8 cellular contexts compared by ENCODE assay signal in genomic region chr4:1748465-1748995, GRCh38. TPM values are rescaled to one million over a fixed set of nuclear protein-coding genes. Genes with fewer than 3 reads are reported as not detected.
DNase-seq lines count a peak whose midpoint lies in the region; ATAC-seq and TF ChIP-seq lines count a peak whose summit lies in the region.

No MANE protein-coding gene starts in this region.

- CTCF ChIA-PET in RWPE1 (lab: Yijun Ruan, JAX), result interaction anchor here (0.5 to 4.4 kb wide), 16 partner anchors 11 to 192 kb away, joined by 3 to 56 read pairs (median 4); no protein-coding TSS in a partner anchor

- no peak for ATAC-seq in HG02588 (IDR thresholded peaks at IDR 0.05; ENCODE audit: unreplicated experiment)

- peaks cover 10% of the 10 kb centered on the region for H3K36me3 Mint-ChIP-seq in activated T-helper 1 cell treated with anti-CD3 and anti-CD28 coated beads, Interleukin-12 subunit alpha, Interleukin-12 subunit beta, Interleukin-2, Interleukin-4 antibody, amounts not matched to agents 30 ng/mL and 10 ng/mL and 1 ng/mL, durations not matched to agents 14 hours and 24 hours and 36 hours (ENCODE audit: low read depth)
- H3K36me3 Mint-ChIP-seq in osteocyte (ENCODE audit: unreplicated experiment), result peaks cover 6% of the 10 kb centered on the region

- no peak overlapping the region for H3K4me3 Mint-ChIP-seq in activated T-helper 1 cell treated with anti-CD3 and anti-CD28 coated beads, Interleukin-12 subunit alpha, Interleukin-12 subunit beta, Interleukin-2, Interleukin-4 antibody, amounts not matched to agents 30 ng/mL and 10 ng/mL and 1 ng/mL, durations not matched to agents 14 hours and 24 hours and 36 hours
- no peak overlapping the region for H3K4me3 Mint-ChIP-seq in osteocyte (ENCODE audit: unreplicated experiment)

- POLR2A ChIA-PET in RWPE1 (lab: Yijun Ruan, JAX; ENCODE audit: low non-redundant PET), result no interaction called here

- DNase-seq in DMS79 treated with DMSO at 0.1 percent for 48 hours (lab: John Stamatoyannopoulos, UW) (peak; percentile 23), RWPE1 (ENCODE audit: low spot score) (peak; percentile 66), fibroblast of villous mesenchyme (ENCODE audit: low read depth) (peak; percentile 65), osteocyte (ENCODE audit: extremely low spot score, unreplicated experiment) (peak; percentile 94), transverse colon (peak; percentile 81)
- DNase-seq in Jurkat, Clone E6-1 (ENCODE audit: low read depth, low spot score), result peak; percentile 63
- DNase-seq in activated T-helper 1 cell treated with anti-CD3 and anti-CD28 coated beads, Interleukin-12 subunit alpha, Interleukin-12 subunit beta, Interleukin-2, Interleukin-4 antibody, amounts not matched to agents 30 ng/mL and 10 ng/mL and 1 ng/mL, durations not matched to agents 14 hours and 24 hours and 36 hours (ENCODE audit: low spot score), result peak; percentile 71

- peak overlapping the region; percentile 15; the same call in 1 of the 2 replicates for H3K4me3 ChIP-seq in Jurkat, Clone E6-1 (ENCODE audit: low read length)
- H3K4me3 ChIP-seq in fibroblast of villous mesenchyme (ENCODE audit: low read depth, low read length) (no peak overlapping the region), transverse colon (no peak overlapping the region)

- peak; percentile 79 for TF ChIP-seq CTCF in RWPE1 (conservative IDR thresholded peaks at IDR 0.05; ENCODE audit: low read depth)
- peak; percentile 72 for TF ChIP-seq CTCF in fibroblast of villous mesenchyme (IDR thresholded peaks at IDR 0.05; ENCODE audit: insufficient read depth, low read depth, low read length)
- TF ChIP-seq CTCF in osteocyte (IDR thresholded peaks at IDR 0.05), result peak; percentile 92
- TF ChIP-seq CTCF in transverse colon (IDR thresholded peaks at IDR 0.05), result peak; percentile 70 to 84 (median 79)

- peaks cover 5% of the 10 kb centered on the region for H3K27me3 ChIP-seq in transverse colon

- no peak overlapping the region for H3K27ac Mint-ChIP-seq in activated T-helper 1 cell treated with anti-CD3 and anti-CD28 coated beads, Interleukin-12 subunit alpha, Interleukin-12 subunit beta, Interleukin-2, Interleukin-4 antibody, amounts not matched to agents 30 ng/mL and 10 ng/mL and 1 ng/mL, durations not matched to agents 14 hours and 24 hours and 36 hours
- H3K27ac Mint-ChIP-seq in osteocyte (ENCODE audit: unreplicated experiment), result no peak overlapping the region

- TF ChIP-seq EP300 in transverse colon (IDR thresholded peaks at IDR 0.05; ENCODE audit: low read depth), result no peak

- no peaks in the 10 kb centered on the region for H3K9me3 Mint-ChIP-seq in activated T-helper 1 cell treated with anti-CD3 and anti-CD28 coated beads, Interleukin-12 subunit alpha, Interleukin-12 subunit beta, Interleukin-2, Interleukin-4 antibody, amounts not matched to agents 30 ng/mL and 10 ng/mL and 1 ng/mL, durations not matched to agents 14 hours and 24 hours and 36 hours
- no peaks in the 10 kb centered on the region for H3K9me3 Mint-ChIP-seq in osteocyte (ENCODE audit: unreplicated experiment)

- peaks cover 0 to 22% (median 12%) of the 10 kb centered on the region in 4 donors for H3K4me1 ChIP-seq in transverse colon

- H3K4me1 Mint-ChIP-seq in activated T-helper 1 cell treated with anti-CD3 and anti-CD28 coated beads, Interleukin-12 subunit alpha, Interleukin-12 subunit beta, Interleukin-2, Interleukin-4 antibody, amounts not matched to agents 30 ng/mL and 10 ng/mL and 1 ng/mL, durations not matched to agents 14 hours and 24 hours and 36 hours (ENCODE audit: low read depth), result no peaks in the 10 kb centered on the region
- no peaks in the 10 kb centered on the region for H3K4me1 Mint-ChIP-seq in osteocyte (ENCODE audit: unreplicated experiment)

- 5% methylated on average over 27 of the region's 29 CpGs; no CpG with 5 or more reads in 1 of the 2 donors for WGBS in transverse colon (ENCODE audit: low coverage in 1 of 2), 2 donors

- intact Hi-C loops in activated T-helper 1 cell treated with anti-CD3 and anti-CD28 coated beads, Interleukin-12 subunit alpha, Interleukin-12 subunit beta, Interleukin-2, Interleukin-4 antibody, amounts not matched to agents 30 ng/mL and 10 ng/mL and 1 ng/mL, durations not matched to agents 14 hours and 24 hours and 36 hours (cut with micrococcal nuclease), result loop anchor here (1.0 to 2.0 kb wide), 3 partner anchors 62 to 162 kb away; no protein-coding TSS in a partner anchor
- intact Hi-C loops in transverse colon (cut with DNase I; ENCODE audit: low total_unique reads), result loop anchor here (5.0 kb wide), 2 partner anchors 64 to 149 kb away; no protein-coding TSS in a partner anchor

- H3K27me3 Mint-ChIP-seq in activated T-helper 1 cell treated with anti-CD3 and anti-CD28 coated beads, Interleukin-12 subunit alpha, Interleukin-12 subunit beta, Interleukin-2, Interleukin-4 antibody, amounts not matched to agents 30 ng/mL and 10 ng/mL and 1 ng/mL, durations not matched to agents 14 hours and 24 hours and 36 hours (ENCODE audit: insufficient read depth), result no peaks in the 10 kb centered on the region
- H3K27me3 Mint-ChIP-seq in osteocyte (ENCODE audit: unreplicated experiment), result no peaks in the 10 kb centered on the region

- no peaks in the 10 kb centered on the region for H3K9me3 ChIP-seq in transverse colon

- no peaks in the 10 kb centered on the region for H3K36me3 ChIP-seq in transverse colon

- no peak for TF ChIP-seq POLR2A in transverse colon (IDR thresholded peaks at IDR 0.05)

- H3K27ac ChIP-seq in RWPE1 (peak overlapping the region; percentile 48), transverse colon (no peak overlapping the region)

- in situ Hi-C loops in transverse colon (cut with MboI; ENCODE audit: low pct_ligation_motif_present in 1 of 4, low pct_unique_long_range_greater_than_20kb in 1 of 4, low sequenced_read_pairs in 3 of 4), result loop anchor here in 1 of 4 donors (10.0 kb wide), 2 partner anchors 66 to 156 kb away; no protein-coding TSS in a partner anchor

RNA-seq across cellular contexts. Expression of gene TACC3, which starts 27.2 kb away (rescaled TPM):
- polyA plus RNA-seq in Jurkat, Clone E6-1 (2012; ENCODE audit: insufficient read depth, insufficient read length), result 164 TPM
- 134 and 139 TPM in 2 replicates for total RNA-seq in activated T-helper 1 cell treated with anti-CD3 and anti-CD28 coated beads, Interleukin-12 subunit alpha, Interleukin-12 subunit beta, Interleukin-2, Interleukin-4 antibody, amounts not matched to agents 30 ng/mL and 10 ng/mL and 1 ng/mL, durations not matched to agents 14 hours and 24 hours and 36 hours
- total RNA-seq in fibroblast of villous mesenchyme (9.0 and 16.0 TPM in 2 replicates), osteocyte (22.3 and 23.6 TPM in 2 replicates), transverse colon (100 to 1,000 TPM in 1 of 4 donors, 10 to 100 TPM in 1, 1 to 10 TPM in 2; 5.9 to 175 (median 23.1) TPM)

RNA-seq across cellular contexts. Expression of gene TMEM129, which starts 27.4 kb away (rescaled TPM):
- polyA plus RNA-seq in Jurkat, Clone E6-1 (2012; ENCODE audit: insufficient read depth, insufficient read length), result 30.1 TPM
- total RNA-seq in activated T-helper 1 cell treated with anti-CD3 and anti-CD28 coated beads, Interleukin-12 subunit alpha, Interleukin-12 subunit beta, Interleukin-2, Interleukin-4 antibody, amounts not matched to agents 30 ng/mL and 10 ng/mL and 1 ng/mL, durations not matched to agents 14 hours and 24 hours and 36 hours, result 27.4 and 28.4 TPM in 2 replicates
- total RNA-seq in fibroblast of villous mesenchyme (31.1 and 34.5 TPM in 2 replicates), osteocyte (48.8 and 53.6 TPM in 2 replicates), transverse colon (100 to 1,000 TPM in 1 of 4 donors, 10 to 100 TPM in 3; 66.1 to 116 (median 86.6) TPM)

RNA-seq across cellular contexts. Expression of gene SLBP, which starts 36.4 kb away (rescaled TPM):
- polyA plus RNA-seq in Jurkat, Clone E6-1 (2012; ENCODE audit: insufficient read depth, insufficient read length), result 198 TPM
- 136 and 140 TPM in 2 replicates for total RNA-seq in activated T-helper 1 cell treated with anti-CD3 and anti-CD28 coated beads, Interleukin-12 subunit alpha, Interleukin-12 subunit beta, Interleukin-2, Interleukin-4 antibody, amounts not matched to agents 30 ng/mL and 10 ng/mL and 1 ng/mL, durations not matched to agents 14 hours and 24 hours and 36 hours
- 63.0 and 69.6 TPM in 2 replicates for total RNA-seq in fibroblast of villous mesenchyme
- 49.1 and 50.4 TPM in 2 replicates for total RNA-seq in osteocyte
- total RNA-seq in transverse colon, result 10 to 100 TPM in 3 of 4 donors, 1 to 10 TPM in 1; 7.6 to 47.5 (median 31.6) TPM

RNA-seq across cellular contexts. Expression of gene FGFR3, which starts 44.6 kb away (rescaled TPM):
- polyA plus RNA-seq in Jurkat, Clone E6-1 (2012; ENCODE audit: insufficient read depth, insufficient read length), result 16.3 TPM
- total RNA-seq in activated T-helper 1 cell treated with anti-CD3 and anti-CD28 coated beads, Interleukin-12 subunit alpha, Interleukin-12 subunit beta, Interleukin-2, Interleukin-4 antibody, amounts not matched to agents 30 ng/mL and 10 ng/mL and 1 ng/mL, durations not matched to agents 14 hours and 24 hours and 36 hours, result 0.29 and 0.39 TPM in 2 replicates
- total RNA-seq in fibroblast of villous mesenchyme, result 0.32 and 0.86 TPM in 2 replicates
- 6.4 and 6.9 TPM in 2 replicates for total RNA-seq in osteocyte
- 100 to 1,000 TPM in 2 of 4 donors, 10 to 100 TPM in 2; 56.2 to 209 (median 110) TPM for total RNA-seq in transverse colon

Comparison
In these comparisons a context has a peak if more than half of its experiments do, and no peak if none do; other contexts are left out.
1. DNase-seq: peak in every context shown above with its lines; median percentile 94 in osteocyte; 81 in transverse colon; 71 in activated T-helper 1 cell treated with anti-CD3 and anti-CD28 coated beads, Interleukin-12 subunit alpha, Interleukin-12 subunit beta, Interleukin-2, Interleukin-4 antibody, amounts not matched to agents 30 ng/mL and 10 ng/mL and 1 ng/mL, durations not matched to agents 14 hours and 24 hours and 36 hours; 66 in RWPE1; 65 in fibroblast of villous mesenchyme; 63 in Jurkat, Clone E6-1; 23 in DMS79 treated with DMSO at 0.1 percent for 48 hours.